16 cellular contexts compared by ENCODE assay signal in the genomic region with DNA sequence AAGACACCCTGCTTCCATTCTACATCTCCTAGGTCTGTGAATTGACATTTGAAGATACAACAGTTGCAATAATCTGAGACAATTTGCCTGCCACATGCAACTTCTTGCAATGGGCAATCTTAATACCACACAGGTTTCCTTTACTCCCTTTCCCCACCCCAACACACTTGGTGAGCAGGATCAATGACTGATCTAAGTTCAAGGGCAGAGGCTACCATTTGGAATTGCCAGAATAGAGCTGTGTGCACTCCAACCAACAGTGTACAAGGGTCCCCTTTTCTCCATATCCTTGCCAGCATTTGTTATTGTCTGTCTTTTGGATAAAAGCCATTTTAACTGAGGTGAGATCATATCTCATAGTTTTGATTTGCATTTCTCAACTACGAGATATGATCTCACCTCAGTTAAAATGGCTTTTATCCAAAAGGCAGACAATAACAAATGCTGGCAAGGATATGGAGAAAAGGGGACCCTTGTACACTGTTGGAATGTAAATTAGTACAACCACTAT. TPM values are rescaled to one million over a fixed set of nuclear protein-coding genes. Genes with fewer than 3 reads are reported as not detected.
A peak's percentile ranks its signal among the peaks of the same experiment; 100 is the strongest.
DNase-seq lines count a peak whose midpoint lies in the region; ATAC-seq and TF ChIP-seq lines count a peak whose summit lies in the region.
"Had no signal": no experiment of that assay in that cellular context is flagged by ENCODE, and none has a peak within 500 bp of the region (broad histone marks: within the 10 kb centered on the region; RNA-seq: fewer than 3 reads in every experiment).

No MANE protein-coding gene starts in this region.

- no peak for TF ChIP-seq EP300 in transverse colon (IDR thresholded peaks at IDR 0.05; ENCODE audit: low read depth)

- H3K4me1 ChIP-seq in muscle layer of colon (ENCODE audit: insufficient read depth, low read length) (peaks cover 24% of the 10 kb centered on the region), transverse colon (peaks cover 0 to 23% (median 9%) of the 10 kb centered on the region in 4 donors)

- in situ Hi-C loops in transverse colon (cut with MboI; ENCODE audit: low pct_ligation_motif_present in 1 of 4, low pct_unique_long_range_greater_than_20kb in 1 of 4, low sequenced_read_pairs in 3 of 4): no loop called here

- peak overlapping the region; percentile 86 to 98 for H3K27ac ChIP-seq in coronary artery
- peak overlapping the region; percentile 16 for H3K27ac ChIP-seq in muscle layer of colon (ENCODE audit: low read depth, low read length)
- H3K27ac ChIP-seq in transverse colon: peak overlapping the region; percentile 88 to 94 (median 90)
- H3K27ac ChIP-seq: 22Rv1 had no signal

- DNase-seq in NCI-H2029 (lab: John Stamatoyannopoulos, UW) (peak; percentile 53), NCI-H2029 treated with DMSO at 0.1 percent for 48 hours (lab: John Stamatoyannopoulos, UW) (no peak), coronary artery (ENCODE audit: low spot score) (no peak), transverse colon (no peak), sciatic nerve (ENCODE audit: low spot score) (no peak), KG1 (lab: John Stamatoyannopoulos, UW) (no peak), 8988T (no peak)
- DNase-seq: activated CD8-positive, alpha-beta memory T cell treated with anti-CD3 and anti-CD28 coated beads, Interleukin-2, amount 10 ng/mL, durations not matched to agents 7 days and 5 days; activated naive CD8-positive, alpha-beta T cell treated with anti-CD3 and anti-CD28 coated beads, Interleukin-2, amount 10 ng/mL, durations not matched to agents 7 days and 5 days; HCEC 1CT; NCI-H1417; NCI-H69; SHP77 treated with DMSO at 0.1 percent for 48 hours; substantia nigra had no signal

- intact Hi-C loops in transverse colon (cut with DNase I; ENCODE audit: low total_unique reads) (no loop called here), sciatic nerve (cut with DNase I) (no loop called here)

- no peaks in the 10 kb centered on the region for H3K36me3 ChIP-seq in muscle layer of colon (ENCODE audit: insufficient read depth, low read length)
- H3K36me3 ChIP-seq in transverse colon: no peaks in the 10 kb centered on the region

- TF ChIP-seq CTCF in coronary artery (IDR thresholded peaks at IDR 0.05): no peak
- no peak for TF ChIP-seq CTCF in transverse colon (IDR thresholded peaks at IDR 0.05)

- H3K27me3 ChIP-seq in muscle layer of colon (ENCODE audit: control insufficient read depth in 1 of 2, insufficient read depth in 2 of 2, low read length in 2 of 2) (no peaks in the 10 kb centered on the region), transverse colon (no peaks in the 10 kb centered on the region)

- TF ChIP-seq POLR2A in transverse colon (IDR thresholded peaks at IDR 0.05): no peak

- 44 to 65% methylated on average over 1 of the region's 1 CpG for WGBS in transverse colon (ENCODE audit: low coverage in 1 of 2), 2 donors

- no peak for ATAC-seq in sciatic nerve
- ATAC-seq: activated CD8-positive, alpha-beta memory T cell treated with anti-CD3 and anti-CD28 coated beads, Interleukin-2, amount 10 ng/mL, durations not matched to agents 7 days and 5 days had no signal

- no peak overlapping the region for H3K4me3 ChIP-seq in coronary artery
- H3K4me3 ChIP-seq in muscle layer of colon (ENCODE audit: low read depth in 1 of 2, low read length in 2 of 2): no peak overlapping the region
- H3K4me3 ChIP-seq in transverse colon: no peak overlapping the region

- H3K9ac ChIP-seq in muscle layer of colon (ENCODE audit: low read length): no peak overlapping the region

- H3K9me3 ChIP-seq in muscle layer of colon (ENCODE audit: low read length) (no peaks in the 10 kb centered on the region), transverse colon (no peaks in the 10 kb centered on the region)

RNA-seq across cellular contexts. Expression of gene NNMT, which starts 2.9 kb away (rescaled TPM):
- 100 to 1,000 TPM in 3 of 4 donors, 10 to 100 TPM in 1; 37.8 to 385 (median 179) TPM for total RNA-seq in transverse colon
- 322 TPM for total RNA-seq in sciatic nerve
- total RNA-seq: activated CD8-positive, alpha-beta memory T cell treated with anti-CD3 and anti-CD28 coated beads, Interleukin-2, amount 10 ng/mL, durations not matched to agents 7 days and 5 days; activated naive CD8-positive, alpha-beta T cell treated with anti-CD3 and anti-CD28 coated beads, Interleukin-2, amount 10 ng/mL, durations not matched to agents 7 days and 5 days had no signal

Comparison
In these comparisons a context has a peak if more than half of its experiments do, and no peak if none do; other contexts are left out.
1. H3K27ac ChIP-seq: peak in every context shown above with its lines; median percentile 92 in coronary artery; 90 in transverse colon; 16 in muscle layer of colon.